18 cellular contexts compared by ENCODE assay signal in genomic region chr11:2517016-2517385, GRCh38.
A peak's percentile ranks its signal among the peaks of the same experiment; 100 is the strongest.
DNase-seq lines count a peak whose midpoint lies in the region; ATAC-seq and TF ChIP-seq lines count a peak whose summit lies in the region.
"Had no signal": no experiment of that assay in that cellular context is flagged by ENCODE, and none has a peak within 500 bp of the region (broad histone marks: within the 10 kb centered on the region; RNA-seq: fewer than 3 reads in every experiment).

No MANE protein-coding gene starts in this region.

- H3K4me3 ChIP-seq in heart left ventricle (no peak overlapping the region), osteoblast (ENCODE audit: insufficient read depth, low read length) (no peak overlapping the region)
- H3K4me3 ChIP-seq: MG63 had no signal

- H4K20me1 ChIP-seq in osteoblast (ENCODE audit: insufficient read depth, low read length), result no peaks in the 10 kb centered on the region

- no peaks in the 10 kb centered on the region for H3K79me2 ChIP-seq in osteoblast (ENCODE audit: insufficient read depth, low read length)

- DNase-seq in heart left ventricle, result peak in 4 of 5 donors; percentile 4 to 38 (median 16)
- DNase-seq in left ventricle myocardium superior, result no peak
- peak; percentile 33 for DNase-seq in ecto neural progenitor cell (ENCODE audit: low spot score)
- peak; percentile 58 for DNase-seq in osteoblast (ENCODE audit: insufficient read length, low spot score, missing footprints)
- no peak for DNase-seq in progenitor cell of endocrine pancreas (ENCODE audit: low spot score, unreplicated experiment)
- DNase-seq in EL, result no peak
- DNase-seq in COLO829 (ENCODE audit: low spot score), result no peak
- DNase-seq: brain microvascular endothelial cell; GF-D8; IMR-90; mesendoderm; MG63; nephron progenitor cell; NK-92 treated with Interleukin-12 subunit alpha and Interleukin-12 subunit beta, amount 100 ng/mL, for 24 hours had no signal

- H3K27ac ChIP-seq in heart left ventricle, result no peak overlapping the region
- H3K27ac ChIP-seq in osteoblast (ENCODE audit: low read depth, low read length), result no peak overlapping the region
- H3K27ac ChIP-seq: brain microvascular endothelial cell, RWPE1, VCaP had no signal

- peaks cover 26% of the 10 kb centered on the region for H3K27me3 Mint-ChIP-seq in progenitor cell of endocrine pancreas
- H3K27me3 Mint-ChIP-seq: T-cell had no signal

- TF ChIP-seq CTCF in heart left ventricle (IDR thresholded peaks at IDR 0.05) (no peak), osteoblast (IDR thresholded peaks at IDR 0.05; ENCODE audit: extremely low read depth, low read depth, low read length) (no peak), progenitor cell of endocrine pancreas (IDR thresholded peaks at IDR 0.05; ENCODE audit: unreplicated experiment) (no peak)

- no peak overlapping the region for H2AFZ ChIP-seq in osteoblast (ENCODE audit: low read length)

- intact Hi-C loops in heart left ventricle (cut with DNase I) (loop anchor here in 2 of 10 donors (5.0 to 10.0 kb wide), 2 partner anchors 55 to 232 kb away; no protein-coding TSS in a partner anchor), left ventricle myocardium superior (cut with micrococcal nuclease) (loop anchor here (10.0 kb wide), 1 partner anchor 52 kb away; no protein-coding TSS in a partner anchor)

- H3K4me3 Mint-ChIP-seq in progenitor cell of endocrine pancreas (ENCODE audit: low read depth), result no peak overlapping the region
- H3K4me3 Mint-ChIP-seq: nephron progenitor cell, T-cell had no signal

- H3K4me1 ChIP-seq in heart left ventricle (peaks cover 0 to 44% (median 25%) of the 10 kb centered on the region in 12 donors), osteoblast (ENCODE audit: insufficient read depth, low read length) (no peaks in the 10 kb centered on the region)

- ATAC-seq in heart left ventricle (no peak), left ventricle myocardium superior (no peak)
- ATAC-seq: activated naive CD4-positive, alpha-beta T cell treated with anti-CD3 and anti-CD28 coated beads, Interleukin-2, amount 50 U/mL, for 72 hours; T-cell had no signal

- H3K9me3 Mint-ChIP-seq in progenitor cell of endocrine pancreas (ENCODE audit: low read depth), result no peaks in the 10 kb centered on the region
- H3K9me3 Mint-ChIP-seq: activated naive CD4-positive, alpha-beta T cell treated with anti-CD3 and anti-CD28 coated beads, Interleukin-2, amount 50 U/mL, for 72 hours; nephron progenitor cell; T-cell had no signal

- no peaks in the 10 kb centered on the region for H3K36me3 Mint-ChIP-seq in progenitor cell of endocrine pancreas (ENCODE audit: insufficient read depth)
- H3K36me3 Mint-ChIP-seq: activated naive CD4-positive, alpha-beta T cell treated with anti-CD3 and anti-CD28 coated beads, Interleukin-2, amount 50 U/mL, for 72 hours had no signal

- 82 to 92% (median 90%) methylated on average over 3 to 13 of the region's 13 CpGs; no CpG with 5 or more reads in 1 of the 4 donors for WGBS in heart left ventricle, 4 donors

- no peaks in the 10 kb centered on the region for H3K27me3 ChIP-seq in heart left ventricle
- H3K27me3 ChIP-seq in osteoblast (ENCODE audit: insufficient read depth, low read length), result no peaks in the 10 kb centered on the region
- H3K27me3 ChIP-seq: brain microvascular endothelial cell, MG63 had no signal

- TF ChIP-seq POLR2A in heart left ventricle (IDR thresholded peaks at IDR 0.05), result no peak

- H3K4me1 Mint-ChIP-seq in progenitor cell of endocrine pancreas (ENCODE audit: low read depth), result peaks cover 3% of the 10 kb centered on the region
- H3K4me1 Mint-ChIP-seq: T-cell had no signal

- H3K9me3 ChIP-seq in heart left ventricle (no peaks in the 10 kb centered on the region), osteoblast (ENCODE audit: low read depth, low read length) (no peaks in the 10 kb centered on the region)
- H3K9me3 ChIP-seq: MG63 had no signal

- no peak overlapping the region for H3K27ac Mint-ChIP-seq in progenitor cell of endocrine pancreas
- H3K27ac Mint-ChIP-seq: activated naive CD4-positive, alpha-beta T cell treated with anti-CD3 and anti-CD28 coated beads, Interleukin-2, amount 50 U/mL, for 72 hours; nephron progenitor cell; T-cell had no signal

- no peak overlapping the region for H3K4me2 ChIP-seq in osteoblast (ENCODE audit: insufficient read depth, low read length)

- H3K36me3 ChIP-seq in heart left ventricle (no peaks in the 10 kb centered on the region), osteoblast (ENCODE audit: insufficient read depth, low read length) (no peaks in the 10 kb centered on the region)
- H3K36me3 ChIP-seq: brain microvascular endothelial cell, MG63 had no signal

Comparison
In these comparisons a context has a peak if more than half of its experiments do, and no peak if none do; other contexts are left out.
1. DNase-seq: peak in heart left ventricle (4 of 5), ecto neural progenitor cell (single experiment) and osteoblast (single experiment); none in left ventricle myocardium superior (single experiment), progenitor cell of endocrine pancreas (single experiment), EL (single experiment) and COLO829 (single experiment).